1 cellular context compared by ENCODE assay signal in genomic region chr15:44536962-44537727, GRCh38.
TF ChIP-seq lines count a peak whose summit lies in the region.

Gene EIF3J, plus strand, starts transcription at chr15:44537147. Its CDS starts 48 bp downstream, at chr15:44537195.

TF ChIP-seq in IMR-90, 13 proteins besides CTCF, POLR2A, EP300 and RAD21 (continued from another document):
- TF ChIP-seq USF2 (IDR thresholded peaks at IDR 0.05; ENCODE audit: low read depth, low read length), result 0 out of 2 replicates have a peak, but pooled peaks have one; percentile 46
TF ChIP-seq in IMR-90: peak in this region for 3.
